ENCODE assay signal across 8 cellular contexts in the genomic region with DNA sequence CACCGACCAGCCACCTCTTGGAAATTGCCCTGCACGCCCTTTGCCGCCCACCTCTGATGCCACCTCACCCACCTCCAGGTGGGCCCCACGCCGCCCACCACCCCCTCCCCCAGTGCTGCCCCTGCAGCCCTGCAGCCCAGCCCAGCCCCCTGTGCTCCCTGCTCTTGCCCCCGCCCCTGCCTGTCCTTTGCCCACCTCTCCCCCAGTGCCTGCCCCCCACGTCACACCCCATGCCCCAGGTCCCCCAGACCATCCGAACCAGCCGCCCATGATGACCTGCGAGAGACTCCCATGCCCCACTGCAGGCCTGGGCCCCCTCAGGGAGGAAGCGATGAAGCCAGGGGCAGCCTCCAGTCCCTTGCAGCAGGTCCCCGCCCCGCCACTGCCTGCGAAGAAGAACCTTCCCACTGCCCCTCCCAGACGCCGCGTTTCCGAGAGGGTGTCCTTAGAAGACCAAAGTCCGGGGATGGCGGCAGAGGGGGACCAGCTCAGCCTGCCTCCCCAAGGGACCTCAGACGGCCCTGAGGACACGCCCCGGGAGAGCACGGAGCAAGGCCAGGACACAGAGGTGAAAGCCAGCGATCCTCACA.
DNase-seq lines count a peak whose midpoint lies in the region; ATAC-seq and TF ChIP-seq lines count a peak whose summit lies in the region.

No MANE protein-coding gene starts in this region.

- H3K27ac ChIP-seq in transverse colon, result peak overlapping the region; percentile 83 to 92 (median 88)

- peak overlapping the region; percentile 97 for H3K27ac Mint-ChIP-seq in activated naive CD4-positive, alpha-beta T cell treated with anti-CD3 and anti-CD28 coated beads, Interleukin-2, amount 10 ng/mL, durations not matched to agents 7 days and 5 days
- peak overlapping the region; percentile 99 for H3K27ac Mint-ChIP-seq in memory B cell

- H3K4me1 Mint-ChIP-seq in activated naive CD4-positive, alpha-beta T cell treated with anti-CD3 and anti-CD28 coated beads, Interleukin-2, amount 10 ng/mL, durations not matched to agents 7 days and 5 days, result peaks cover 78% of the 10 kb centered on the region
- peaks cover 44% of the 10 kb centered on the region for H3K4me1 Mint-ChIP-seq in memory B cell

- no peak for TF ChIP-seq EP300 in transverse colon (IDR thresholded peaks at IDR 0.05; ENCODE audit: low read depth)

- no peaks in the 10 kb centered on the region for H3K9me3 ChIP-seq in transverse colon

- H3K27me3 ChIP-seq in transverse colon, result no peaks in the 10 kb centered on the region

- no peaks in the 10 kb centered on the region for H3K36me3 ChIP-seq in transverse colon

- in situ Hi-C loops in transverse colon (cut with MboI; ENCODE audit: low pct_ligation_motif_present in 1 of 4, low pct_unique_long_range_greater_than_20kb in 1 of 4, low sequenced_read_pairs in 3 of 4), result no loop called here

- peak; percentile 41 for DNase-seq in activated gamma-delta T cell treated with Interleukin-2 at 50 U/mL for 16 hours
- no peak for DNase-seq in activated gamma-delta T cell (lab: John Stamatoyannopoulos, UW)
- DNase-seq in activated naive CD4-positive, alpha-beta T cell treated with anti-CD3 and anti-CD28 coated beads, Interleukin-2, amount 10 ng/mL, durations not matched to agents 7 days and 5 days, result peak; percentile 71
- DNase-seq in memory B cell (ENCODE audit: low spot score in 2 of 2), result no peak
- peak; percentile 44 for DNase-seq in transverse colon
- no peak for DNase-seq in SHP77 (lab: John Stamatoyannopoulos, UW)
- DNase-seq in NCI-H1105 (lab: John Stamatoyannopoulos, UW), result no peak

- ATAC-seq in memory B cell (ENCODE audit: low read depth) (peak; percentile 5), GM19455 (IDR thresholded peaks at IDR 0.05; ENCODE audit: unreplicated experiment) (no peak)

- TF ChIP-seq POLR2A in transverse colon (IDR thresholded peaks at IDR 0.05), result peak; percentile 22

- peak overlapping the region; percentile 97 for H3K4me3 Mint-ChIP-seq in activated naive CD4-positive, alpha-beta T cell treated with anti-CD3 and anti-CD28 coated beads, Interleukin-2, amount 10 ng/mL, durations not matched to agents 7 days and 5 days
- peak overlapping the region; percentile 96 for H3K4me3 Mint-ChIP-seq in memory B cell

- intact Hi-C loops in transverse colon (cut with DNase I; ENCODE audit: low total_unique reads), result loop anchor here (5.0 kb wide), 1 partner anchor 1315 kb away; no protein-coding TSS in a partner anchor

- peaks cover 22 to 43% (median 32%) of the 10 kb centered on the region in 4 donors for H3K4me1 ChIP-seq in transverse colon

- no peaks in the 10 kb centered on the region for H3K9me3 Mint-ChIP-seq in activated naive CD4-positive, alpha-beta T cell treated with anti-CD3 and anti-CD28 coated beads, Interleukin-2, amount 10 ng/mL, durations not matched to agents 7 days and 5 days
- no peaks in the 10 kb centered on the region for H3K9me3 Mint-ChIP-seq in memory B cell

- CTCF ChIA-PET in activated naive CD4-positive, alpha-beta T cell treated with anti-CD3 and anti-CD28 coated beads, Interleukin-2, amount 10 ng/mL, durations not matched to agents 7 days and 5 days (lab: Charles Lee), result interaction anchor here (1.5 to 2.8 kb wide), 3 partner anchors 28 to 63 kb away, joined by 5 to 12 read pairs (median 8); no protein-coding TSS in a partner anchor

- H3K36me3 Mint-ChIP-seq in activated naive CD4-positive, alpha-beta T cell treated with anti-CD3 and anti-CD28 coated beads, Interleukin-2, amount 10 ng/mL, durations not matched to agents 7 days and 5 days, result peaks cover 42% of the 10 kb centered on the region
- H3K36me3 Mint-ChIP-seq in memory B cell, result peaks cover 23% of the 10 kb centered on the region

- no peaks in the 10 kb centered on the region for H3K27me3 Mint-ChIP-seq in activated naive CD4-positive, alpha-beta T cell treated with anti-CD3 and anti-CD28 coated beads, Interleukin-2, amount 10 ng/mL, durations not matched to agents 7 days and 5 days
- no peaks in the 10 kb centered on the region for H3K27me3 Mint-ChIP-seq in memory B cell

- WGBS in transverse colon (ENCODE audit: low coverage in 1 of 2), 2 donors, result 72% methylated on average over 24 of the region's 25 CpGs; no CpG with 5 or more reads in 1 of the 2 donors

- peak overlapping the region in 2 of 4 donors; percentile 21 to 34 for H3K4me3 ChIP-seq in transverse colon

- no peak for TF ChIP-seq CTCF in transverse colon (IDR thresholded peaks at IDR 0.05)

Comparison
In these comparisons a context has a peak if more than half of its experiments do, and no peak if none do; other contexts are left out.
1. DNase-seq: peak in activated gamma-delta T cell treated with Interleukin-2 at 50 U/mL for 16 hours (single experiment), activated naive CD4-positive, alpha-beta T cell treated with anti-CD3 and anti-CD28 coated beads, Interleukin-2, amount 10 ng/mL, durations not matched to agents 7 days and 5 days (single experiment) and transverse colon (single experiment); none in activated gamma-delta T cell (single experiment), memory B cell (0 of 2), SHP77 (0 of 2) and NCI-H1105 (single experiment).